20 cellular contexts compared by ENCODE assay signal in genomic region chr4:43330288-43330687, GRCh38.
DNase-seq lines count a peak whose midpoint lies in the region; ATAC-seq, FAIRE-seq and TF ChIP-seq lines count a peak whose summit lies in the region.
"Had no signal": no experiment of that assay in that cellular context is flagged by ENCODE, and none has a peak within 500 bp of the region (broad histone marks: within the 10 kb centered on the region; RNA-seq: fewer than 3 reads in every experiment).

No MANE protein-coding gene starts in this region.

- H3K27me3 Mint-ChIP-seq in glutamatergic neuron (ENCODE audit: unreplicated experiment), result no peaks in the 10 kb centered on the region
- H3K27me3 Mint-ChIP-seq: activated CD4-positive, alpha-beta T cell treated with anti-CD3 and anti-CD28 coated beads for 36 hours; activated naive CD8-positive, alpha-beta T cell treated with anti-CD3 and anti-CD28 coated beads, Interleukin-2, amount 10 ng/mL, durations not matched to agents 7 days and 5 days had no signal

- peak; percentile 27 for FAIRE-seq in H54 (lab: Jason Lieb, UNC)

- TF ChIP-seq POLR2A in H54 (IDR thresholded peaks at IDR 0.05; ENCODE audit: low read depth, low read length), result no peak

- H3K4me1 Mint-ChIP-seq in glutamatergic neuron (ENCODE audit: low read depth, unreplicated experiment), result no peaks in the 10 kb centered on the region
- H3K4me1 Mint-ChIP-seq: activated CD4-positive, alpha-beta T cell treated with anti-CD3 and anti-CD28 coated beads for 36 hours; activated naive CD8-positive, alpha-beta T cell treated with anti-CD3 and anti-CD28 coated beads, Interleukin-2, amount 10 ng/mL, durations not matched to agents 7 days and 5 days; immature natural killer cell had no signal

- DNase-seq in H54 (ENCODE audit: insufficient read length, low spot score) (no peak), RPMI7951 (ENCODE audit: low read depth) (peak; percentile 53), non-pigmented ciliary epithelial cell (ENCODE audit: low read depth) (peak; percentile 17), NCI-H128 (lab: John Stamatoyannopoulos, UW; ENCODE audit: unreplicated experiment) (no peak), NCI-H446 (lab: John Stamatoyannopoulos, UW) (no peak), T-helper 2 cell (no peak), glutamatergic neuron (no peak)
- DNase-seq: activated CD4-positive, alpha-beta T cell treated with anti-CD3 and anti-CD28 coated beads for 36 hours; activated naive CD8-positive, alpha-beta T cell treated with anti-CD3 and anti-CD28 coated beads, Interleukin-2, amount 10 ng/mL, durations not matched to agents 7 days and 5 days; erythroblast; heart right ventricle; immature natural killer cell; NCI-H1436; NCI-H2171; PC-9; right lobe of liver; stimulated activated naive CD4-positive, alpha-beta T cell treated with Interleukin-2 at 50 U/mL for 16 hours; T1000; transverse colon had no signal

- no peak overlapping the region for H3K4me3 Mint-ChIP-seq in glutamatergic neuron (ENCODE audit: unreplicated experiment)
- H3K4me3 Mint-ChIP-seq: activated CD4-positive, alpha-beta T cell treated with anti-CD3 and anti-CD28 coated beads for 36 hours; activated naive CD8-positive, alpha-beta T cell treated with anti-CD3 and anti-CD28 coated beads, Interleukin-2, amount 10 ng/mL, durations not matched to agents 7 days and 5 days; immature natural killer cell had no signal

- no peaks in the 10 kb centered on the region for H3K36me3 Mint-ChIP-seq in glutamatergic neuron (ENCODE audit: unreplicated experiment)
- H3K36me3 Mint-ChIP-seq: activated naive CD8-positive, alpha-beta T cell treated with anti-CD3 and anti-CD28 coated beads, Interleukin-2, amount 10 ng/mL, durations not matched to agents 7 days and 5 days; immature natural killer cell had no signal

- no peak for TF ChIP-seq CTCF in glutamatergic neuron (IDR thresholded peaks at IDR 0.05; ENCODE audit: partially characterized antibody, unreplicated experiment)

- peak; percentile 38 for ATAC-seq in esophagus mucosa
- ATAC-seq: activated CD4-positive, alpha-beta T cell treated with anti-CD3 and anti-CD28 coated beads for 36 hours; heart right ventricle; right lobe of liver had no signal

- no peak overlapping the region for H3K27ac Mint-ChIP-seq in glutamatergic neuron (ENCODE audit: unreplicated experiment)
- H3K27ac Mint-ChIP-seq: activated CD4-positive, alpha-beta T cell treated with anti-CD3 and anti-CD28 coated beads for 36 hours; activated naive CD8-positive, alpha-beta T cell treated with anti-CD3 and anti-CD28 coated beads, Interleukin-2, amount 10 ng/mL, durations not matched to agents 7 days and 5 days; immature natural killer cell had no signal

- no peaks in the 10 kb centered on the region for H3K9me3 Mint-ChIP-seq in glutamatergic neuron (ENCODE audit: unreplicated experiment)

Comparison
In these comparisons a context has a peak if more than half of its experiments do, and no peak if none do; other contexts are left out.
1. DNase-seq: peak in RPMI7951 (single experiment) and non-pigmented ciliary epithelial cell (single experiment); none in H54 (single experiment), NCI-H128 (single experiment), NCI-H446 (0 of 2), T-helper 2 cell (0 of 5) and glutamatergic neuron (single experiment).